In the genomic region with DNA sequence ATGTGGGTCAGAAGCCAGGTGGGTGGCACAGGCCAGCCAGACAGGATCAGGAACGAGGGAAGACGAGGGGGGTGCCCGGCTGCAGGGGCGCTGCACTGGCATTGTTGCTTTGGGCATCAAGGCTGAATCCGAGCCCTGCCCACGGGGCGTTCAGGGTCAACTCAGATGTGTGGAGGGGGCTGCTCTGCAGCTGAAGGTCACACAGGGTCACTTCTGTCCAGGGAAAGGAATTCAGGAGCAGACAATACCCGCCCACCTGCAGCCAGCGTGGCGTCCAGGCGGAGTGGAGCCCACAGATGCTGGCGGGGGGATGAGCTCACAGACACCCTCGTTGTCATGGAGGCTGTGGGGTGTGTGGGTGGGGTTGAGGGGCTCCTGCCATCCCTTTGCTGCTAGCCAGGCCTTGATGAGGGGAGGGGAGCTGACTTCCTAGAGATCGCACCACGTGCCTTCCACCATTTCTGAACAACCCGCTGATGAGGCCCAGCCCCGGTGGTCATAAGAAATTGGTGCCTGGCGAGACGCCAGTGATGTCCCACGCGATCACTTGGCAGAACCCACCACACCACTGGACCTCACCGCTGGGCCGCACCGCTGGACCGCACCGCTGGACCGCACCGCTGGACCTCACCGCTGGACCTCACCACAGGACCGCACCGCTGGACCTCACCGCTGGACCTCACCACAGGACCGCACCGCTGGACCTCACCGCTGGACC, we compare ENCODE assay signal across 27 cellular contexts.
"Had no signal": no experiment of that assay in that cellular context is flagged by ENCODE, and none has a peak within 500 bp of the region (broad histone marks: within the 10 kb centered on the region; RNA-seq: fewer than 3 reads in every experiment).

No MANE protein-coding gene starts in this region.

- H3K4me3 Mint-ChIP-seq: activated CD8-positive, alpha-beta memory T cell treated with anti-CD3 and anti-CD28 coated beads, Interleukin-2, amount 10 ng/mL, durations not matched to agents 7 days and 5 days; activated naive CD8-positive, alpha-beta T cell treated with anti-CD3 and anti-CD28 coated beads, Interleukin-2, amount 10 ng/mL, durations not matched to agents 7 days and 5 days; activated T-cell treated with anti-CD3 and anti-CD28 coated beads, Interleukin-2, amount 50 U/mL, for 4 hours had no signal

- H3K9me3 Mint-ChIP-seq: activated naive CD8-positive, alpha-beta T cell treated with anti-CD3 and anti-CD28 coated beads, Interleukin-2, amount 10 ng/mL, durations not matched to agents 7 days and 5 days; activated T-cell treated with anti-CD3 and anti-CD28 coated beads, Interleukin-2, amount 50 U/mL, for 4 hours had no signal

- ATAC-seq: activated CD4-positive, CD25-positive, alpha-beta regulatory T cell treated with anti-CD3 and anti-CD28 coated beads, Interleukin-2, amount 50 U/mL, for 24 hours; activated CD8-positive, alpha-beta memory T cell treated with anti-CD3 and anti-CD28 coated beads, Interleukin-2, amount 10 ng/mL, durations not matched to agents 7 days and 5 days; activated T-cell treated with anti-CD3 and anti-CD28 coated beads, Interleukin-2, amount 50 U/mL, for 4 hours; Panc1; SK-N-SH treated with all-trans-retinoic acid at 6 μM for 48 hours had no signal

- H3K27ac ChIP-seq: adrenal gland, breast epithelium, SJSA1 had no signal

- H3K36me3 Mint-ChIP-seq: activated CD8-positive, alpha-beta memory T cell treated with anti-CD3 and anti-CD28 coated beads, Interleukin-2, amount 10 ng/mL, durations not matched to agents 7 days and 5 days; activated naive CD8-positive, alpha-beta T cell treated with anti-CD3 and anti-CD28 coated beads, Interleukin-2, amount 10 ng/mL, durations not matched to agents 7 days and 5 days had no signal

- H3K27me3 ChIP-seq: adrenal gland, breast epithelium had no signal

- H3K27ac Mint-ChIP-seq: activated CD8-positive, alpha-beta memory T cell treated with anti-CD3 and anti-CD28 coated beads, Interleukin-2, amount 10 ng/mL, durations not matched to agents 7 days and 5 days; activated naive CD8-positive, alpha-beta T cell treated with anti-CD3 and anti-CD28 coated beads, Interleukin-2, amount 10 ng/mL, durations not matched to agents 7 days and 5 days had no signal

- H3K9me3 ChIP-seq: adrenal gland, breast epithelium had no signal

- DNase-seq: activated CD4-positive, alpha-beta T cell treated with anti-CD3 and anti-CD28 coated beads for 48 hours; activated CD4-positive, alpha-beta T cell treated with anti-CD3 and anti-CD28 coated beads, Interleukin-2, amount 50 U/mL, for 48 hours; activated CD8-positive, alpha-beta memory T cell treated with anti-CD3 and anti-CD28 coated beads, Interleukin-2, amount 10 ng/mL, durations not matched to agents 7 days and 5 days; activated gamma-delta T cell treated with Interleukin-2 at 50 U/mL for 16 hours; activated naive CD4-positive, alpha-beta T cell treated with anti-CD3 and anti-CD28 coated beads, Interleukin-2, amount 50 U/mL, for 16 hours; activated naive CD8-positive, alpha-beta T cell treated with anti-CD3 and anti-CD28 coated beads, Interleukin-2, amount 10 ng/mL, durations not matched to agents 7 days and 5 days; activated T-cell treated with anti-CD3 and anti-CD28 coated beads, Interleukin-2, amount 50 U/mL, for 4 hours; adrenal gland; anterior cingulate cortex; central memory CD4-positive, alpha-beta T cell; IMR-90; Kasumi-1; KBM-7; NCI-H146; NCI-H1930; NCI-H2171; NCI-H226; NCI-H526 treated with DMSO at 0.1 percent for 48 hours; NCI-H82; RPMI8226; SHP77; SW 1271 had no signal

- H3K36me3 ChIP-seq: adrenal gland, breast epithelium, SJSA1 had no signal

- H3K4me1 ChIP-seq: adrenal gland, breast epithelium had no signal

- H3K4me1 Mint-ChIP-seq: activated naive CD8-positive, alpha-beta T cell treated with anti-CD3 and anti-CD28 coated beads, Interleukin-2, amount 10 ng/mL, durations not matched to agents 7 days and 5 days had no signal

- H3K4me3 ChIP-seq: adrenal gland, breast epithelium, SJSA1 had no signal
